In genomic region chr1:10280442-10281350, GRCh38 we compare ENCODE assay signal across 13 cellular contexts.
DNase-seq lines count a peak whose midpoint lies in the region; ATAC-seq and TF ChIP-seq lines count a peak whose summit lies in the region.
"Had no signal": no experiment of that assay in that cellular context is flagged by ENCODE, and none has a peak within 500 bp of the region (broad histone marks: within the 10 kb centered on the region; RNA-seq: fewer than 3 reads in every experiment).

No MANE protein-coding gene starts in this region.

- peak; percentile 29 for DNase-seq in AG08396 (ENCODE audit: low spot score)
- peak; percentile 34 for DNase-seq in ELR (ENCODE audit: low read depth)
- peak; percentile 21 for DNase-seq in amniotic epithelial cell (ENCODE audit: low read depth)
- peak; percentile 31 for DNase-seq in kidney tubule cell (ENCODE audit: low spot score)
- DNase-seq in DMS 273 treated with DMSO at 0.1 percent for 48 hours (lab: John Stamatoyannopoulos, UW), result no peak
- DNase-seq in GM10266 (ENCODE audit: extremely low spot score), result no peak
- DNase-seq: activated gamma-delta T cell treated with Interleukin-2 at 50 U/mL for 16 hours, foreskin keratinocyte, kidney, NCI-H2081 treated with DMSO at 0.1 percent for 48 hours, thyroid gland had no signal

- ATAC-seq in HG02571 (IDR thresholded peaks at IDR 0.05; ENCODE audit: unreplicated experiment), result no peak
- no peak for ATAC-seq in esophagus mucosa
- ATAC-seq: foreskin keratinocyte had no signal

- no peak for TF ChIP-seq CTCF in GM10266 (IDR thresholded peaks at IDR 0.05; ENCODE audit: control insufficient read depth, insufficient read depth, low read depth, missing control alignments)

Comparison
In these comparisons a context has a peak if more than half of its experiments do, and no peak if none do; other contexts are left out.
1. DNase-seq: peak in AG08396 (single experiment), ELR (single experiment), amniotic epithelial cell (single experiment) and kidney tubule cell (single experiment); none in DMS 273 treated with DMSO at 0.1 percent for 48 hours (single experiment) and GM10266 (single experiment).